Comparison of ENCODE assay signal across 8 cellular contexts in genomic region chr10:103135168-103135567, GRCh38. TPM values are rescaled to one million over a fixed set of nuclear protein-coding genes. Genes with fewer than 3 reads are reported as not detected.
DNase-seq lines count a peak whose midpoint lies in the region; ATAC-seq and TF ChIP-seq lines count a peak whose summit lies in the region.
"Not testable (repeated sequence)": the region's sequence is repeated elsewhere in the genome, so short reads cannot be mapped to it uniquely, and the experiment has no call there.

No MANE protein-coding gene starts in this region.

- dilution Hi-C loops in mammary epithelial cell (cut with HindIII; ENCODE audit: low sequenced_read_pairs) = not testable (repeated sequence)

- H3K9ac ChIP-seq in mammary epithelial cell (ENCODE audit: insufficient read depth, low read length) = not testable (repeated sequence)

- H3K4me1 ChIP-seq in CD8-positive, alpha-beta T cell (ENCODE audit: insufficient read depth, low read length); mammary epithelial cell (ENCODE audit: insufficient read depth, low read length): not testable (repeated sequence)
- peaks cover 26 to 39% of the 10 kb centered on the region in 2 donors for H3K4me1 ChIP-seq in gastrocnemius medialis

- H3K4me1 Mint-ChIP-seq in CD8-positive, alpha-beta T cell (ENCODE audit: low read depth) = not testable (repeated sequence)
- H3K4me1 Mint-ChIP-seq in activated B cell treated with CpG ODN at 0.5 μM for 24 hours = peaks cover 28% of the 10 kb centered on the region
- peaks cover 33% of the 10 kb centered on the region for H3K4me1 Mint-ChIP-seq in activated T-cell treated with anti-CD3 and anti-CD28 coated beads, Interleukin-2, amount 50 U/mL, for 24 hours (ENCODE audit: low read depth)
- H3K4me1 Mint-ChIP-seq in activated naive CD4-positive, alpha-beta T cell treated with anti-CD3 and anti-CD28 coated beads for 36 hours (ENCODE audit: low read depth) = peaks cover 34% of the 10 kb centered on the region
- H3K4me1 Mint-ChIP-seq in stimulated activated naive CD8-positive, alpha-beta T cell treated with anti-CD3 and anti-CD28 coated beads, Interleukin-15, amount 100 ng/mL, for 72 hours = peaks cover 40% of the 10 kb centered on the region

- intact Hi-C loops in CD8-positive, alpha-beta T cell (cut with DNase I, micrococcal nuclease); mammary epithelial cell (cut with micrococcal nuclease); gastrocnemius medialis (cut with DNase I; ENCODE audit: low total_unique reads): not testable (repeated sequence)
- intact Hi-C loops in activated B cell treated with CpG ODN at 0.5 μM for 24 hours (cut with micrococcal nuclease) = loop anchor here (2.0 to 10.0 kb wide), 2 partner anchors 58 to 110 kb away; partner anchors contain the start of genes NT5C2 and RPEL1
- intact Hi-C loops in activated naive CD4-positive, alpha-beta T cell treated with anti-CD3 and anti-CD28 coated beads for 36 hours (cut with micrococcal nuclease) = loop anchor here (1.0 to 2.0 kb wide), 5 partner anchors 23 to 217 kb away; partner anchors contain the start of genes CNNM2 and NT5C2

- DNase-seq in CD8-positive, alpha-beta T cell; activated B cell treated with CpG ODN at 0.5 μM for 24 hours; activated T-cell treated with anti-CD3 and anti-CD28 coated beads, Interleukin-2, amount 50 U/mL, for 24 hours; gastrocnemius medialis; stimulated activated naive CD8-positive, alpha-beta T cell treated with anti-CD3 and anti-CD28 coated beads, Interleukin-15, amount 100 ng/mL, for 72 hours: not testable (repeated sequence)
- peak; percentile 69 for DNase-seq in activated naive CD4-positive, alpha-beta T cell treated with anti-CD3 and anti-CD28 coated beads for 36 hours
- DNase-seq in mammary epithelial cell = peak; percentile 35
- peak; percentile 10 to 14 for DNase-seq in stimulated activated CD4-positive, alpha-beta T cell treated with anti-CD3 and anti-CD28 coated beads, Interleukin-4, amount 100 ng/mL, for 4 hours

- POLR2A ChIA-PET in CD8-positive, alpha-beta T cell (lab: Charles Lee) = not testable (repeated sequence)
- POLR2A ChIA-PET in activated B cell treated with CpG ODN at 0.5 μM for 24 hours (lab: Charles Lee) = interaction anchor here (1.7 kb wide), 1 partner anchor 58 kb away, joined by 5 read pairs; the partner anchor contains the start of gene NT5C2

- not testable (repeated sequence) for H3K27ac ChIP-seq in CD8-positive, alpha-beta T cell (ENCODE audit: low read depth, low read length); mammary epithelial cell (ENCODE audit: insufficient read depth, low read depth, low read length)
- H3K27ac ChIP-seq in gastrocnemius medialis = peak overlapping the region; percentile 84 to 95 (median 92)

- not testable (repeated sequence) for H3K4me3 ChIP-seq in CD8-positive, alpha-beta T cell (ENCODE audit: low read depth, low read length); mammary epithelial cell (replicated peaks in 1 of 3; ENCODE audit: insufficient read depth in 1 of 3, low read depth in 2 of 3, low read length in 3 of 3); gastrocnemius medialis

- CTCF ChIA-PET in CD8-positive, alpha-beta T cell (lab: Charles Lee); activated B cell treated with CpG ODN at 0.5 μM for 24 hours (lab: Charles Lee); activated naive CD4-positive, alpha-beta T cell treated with anti-CD3 and anti-CD28 coated beads for 36 hours (lab: Charles Lee); mammary epithelial cell (lab: Charles Lee; ENCODE audit: low non-redundant PET): not testable (repeated sequence)

- not testable (repeated sequence) for ATAC-seq in CD8-positive, alpha-beta T cell; gastrocnemius medialis; stimulated activated naive CD8-positive, alpha-beta T cell treated with anti-CD3 and anti-CD28 coated beads, Interleukin-15, amount 100 ng/mL, for 72 hours
- peak; percentile 79 for ATAC-seq in activated B cell treated with CpG ODN at 0.5 μM for 24 hours (ENCODE audit: low read depth)

- in situ Hi-C loops in mammary epithelial cell (cut with MboI; ENCODE audit: low sequenced_read_pairs in 2 of 2); gastrocnemius medialis (cut with MboI; ENCODE audit: low sequenced_read_pairs in 4 of 4): not testable (repeated sequence)

- TF ChIP-seq CTCF in CD8-positive, alpha-beta T cell (IDR thresholded peaks at IDR 0.05); activated B cell treated with CpG ODN at 0.5 μM for 24 hours (IDR thresholded peaks at IDR 0.05); mammary epithelial cell (conservative IDR thresholded peaks at IDR 0.05 in 1 of 2, IDR thresholded peaks at IDR 0.05 in 1 of 2; ENCODE audit: extremely low read depth in 1 of 2, insufficient read depth in 1 of 2, low read depth in 1 of 2, low read length in 2 of 2); gastrocnemius medialis (IDR thresholded peaks at IDR 0.05 in 4 of 5, conservative IDR thresholded peaks at IDR 0.05 in 1 of 5): not testable (repeated sequence)

- H3K36me3 ChIP-seq in CD8-positive, alpha-beta T cell (ENCODE audit: insufficient read depth, low read length); mammary epithelial cell (ENCODE audit: insufficient read depth, low read length): not testable (repeated sequence)
- peaks cover 0 to 20% of the 10 kb centered on the region in 2 donors for H3K36me3 ChIP-seq in gastrocnemius medialis

- not testable (repeated sequence) for H3K4me2 ChIP-seq in mammary epithelial cell (ENCODE audit: insufficient read depth, low read depth, low read length)

- H3K9me3 Mint-ChIP-seq in CD8-positive, alpha-beta T cell; activated B cell treated with CpG ODN at 0.5 μM for 24 hours: not testable (repeated sequence)
- H3K9me3 Mint-ChIP-seq in activated T-cell treated with anti-CD3 and anti-CD28 coated beads, Interleukin-2, amount 50 U/mL, for 24 hours = peaks cover 13% of the 10 kb centered on the region
- H3K9me3 Mint-ChIP-seq in activated naive CD4-positive, alpha-beta T cell treated with anti-CD3 and anti-CD28 coated beads for 36 hours = peaks cover 14% of the 10 kb centered on the region
- peaks cover 7 to 10% of the 10 kb centered on the region in 2 donors for H3K9me3 Mint-ChIP-seq in stimulated activated naive CD8-positive, alpha-beta T cell treated with anti-CD3 and anti-CD28 coated beads, Interleukin-15, amount 100 ng/mL, for 72 hours

- H2AFZ ChIP-seq in mammary epithelial cell (ENCODE audit: low read depth, low read length) = not testable (repeated sequence)

- BruUV-seq in mammary epithelial cell (replicated peaks; lab: Mats Ljungman, UMichigan) = not testable (repeated sequence)

- not testable (repeated sequence) for H4K20me1 ChIP-seq in mammary epithelial cell (ENCODE audit: insufficient read depth, low read length)

- H3K9me3 ChIP-seq in CD8-positive, alpha-beta T cell (ENCODE audit: low read length); mammary epithelial cell (replicated peaks; ENCODE audit: insufficient read depth, low read length); gastrocnemius medialis: not testable (repeated sequence)

- WGBS in mammary epithelial cell (ENCODE audit: low coverage, missing lambda C conversion rate) = 23% methylated on average over 3 of the region's 3 CpGs

- not testable (repeated sequence) for H3K79me2 ChIP-seq in mammary epithelial cell (ENCODE audit: insufficient read depth, low read length)

- not testable (repeated sequence) for H3K27me3 Mint-ChIP-seq in CD8-positive, alpha-beta T cell (ENCODE audit: low read depth); activated B cell treated with CpG ODN at 0.5 μM for 24 hours; activated T-cell treated with anti-CD3 and anti-CD28 coated beads, Interleukin-2, amount 50 U/mL, for 24 hours; activated naive CD4-positive, alpha-beta T cell treated with anti-CD3 and anti-CD28 coated beads for 36 hours (ENCODE audit: low read depth); stimulated activated naive CD8-positive, alpha-beta T cell treated with anti-CD3 and anti-CD28 coated beads, Interleukin-15, amount 100 ng/mL, for 72 hours

- not testable (repeated sequence) for H3K4me3 Mint-ChIP-seq in CD8-positive, alpha-beta T cell; activated B cell treated with CpG ODN at 0.5 μM for 24 hours; activated T-cell treated with anti-CD3 and anti-CD28 coated beads, Interleukin-2, amount 50 U/mL, for 24 hours; activated naive CD4-positive, alpha-beta T cell treated with anti-CD3 and anti-CD28 coated beads for 36 hours
- peak overlapping the region in 1 of 2 donors; percentile 1 for H3K4me3 Mint-ChIP-seq in stimulated activated naive CD8-positive, alpha-beta T cell treated with anti-CD3 and anti-CD28 coated beads, Interleukin-15, amount 100 ng/mL, for 72 hours

- H3K36me3 Mint-ChIP-seq in CD8-positive, alpha-beta T cell = peaks cover 77% of the 10 kb centered on the region
- H3K36me3 Mint-ChIP-seq in activated B cell treated with CpG ODN at 0.5 μM for 24 hours (ENCODE audit: low read depth) = peaks cover 68% of the 10 kb centered on the region
- peaks cover 79% of the 10 kb centered on the region for H3K36me3 Mint-ChIP-seq in activated T-cell treated with anti-CD3 and anti-CD28 coated beads, Interleukin-2, amount 50 U/mL, for 24 hours (ENCODE audit: low read depth)
- H3K36me3 Mint-ChIP-seq in activated naive CD4-positive, alpha-beta T cell treated with anti-CD3 and anti-CD28 coated beads for 36 hours (ENCODE audit: low read depth) = peaks cover 48% of the 10 kb centered on the region

- not testable (repeated sequence) for TF ChIP-seq POLR2A in gastrocnemius medialis (IDR thresholded peaks at IDR 0.05)

- not testable (repeated sequence) for H3K27me3 ChIP-seq in CD8-positive, alpha-beta T cell (ENCODE audit: insufficient read depth, low read length); mammary epithelial cell (ENCODE audit: insufficient read depth, low read length); gastrocnemius medialis

- H3K27ac Mint-ChIP-seq in CD8-positive, alpha-beta T cell = peak overlapping the region; percentile 41
- H3K27ac Mint-ChIP-seq in activated B cell treated with CpG ODN at 0.5 μM for 24 hours = peak overlapping the region; percentile 78
- peak overlapping the region; percentile 74 for H3K27ac Mint-ChIP-seq in activated T-cell treated with anti-CD3 and anti-CD28 coated beads, Interleukin-2, amount 50 U/mL, for 24 hours
- peak overlapping the region; percentile 83 for H3K27ac Mint-ChIP-seq in activated naive CD4-positive, alpha-beta T cell treated with anti-CD3 and anti-CD28 coated beads for 36 hours
- peak overlapping the region; percentile 54 to 83 for H3K27ac Mint-ChIP-seq in stimulated activated naive CD8-positive, alpha-beta T cell treated with anti-CD3 and anti-CD28 coated beads, Interleukin-15, amount 100 ng/mL, for 72 hours

RNA-seq across cellular contexts. Expression of gene NT5C2, which starts 57.9 kb away (rescaled TPM):
- total RNA-seq in CD8-positive, alpha-beta T cell = 10 to 100 TPM; 50.5 to 54.6 TPM
- total RNA-seq in activated B cell treated with CpG ODN at 0.5 μM for 24 hours (53.3 and 60.4 TPM in 2 replicates), mammary epithelial cell (10 to 100 TPM; 53.2 to 62.4 TPM), gastrocnemius medialis (10 to 100 TPM; 33.5 to 53.2 (median 35.3) TPM)
- total RNA-seq in activated naive CD4-positive, alpha-beta T cell treated with anti-CD3 and anti-CD28 coated beads for 36 hours = 10 to 100 TPM; 39.3 to 44.3 TPM
- 31.4 TPM for polyA plus RNA-seq in mammary epithelial cell
- 29.7 TPM for polyA minus RNA-seq in mammary epithelial cell
